Comparison of ENCODE assay signal across 29 cellular contexts in the genomic region with DNA sequence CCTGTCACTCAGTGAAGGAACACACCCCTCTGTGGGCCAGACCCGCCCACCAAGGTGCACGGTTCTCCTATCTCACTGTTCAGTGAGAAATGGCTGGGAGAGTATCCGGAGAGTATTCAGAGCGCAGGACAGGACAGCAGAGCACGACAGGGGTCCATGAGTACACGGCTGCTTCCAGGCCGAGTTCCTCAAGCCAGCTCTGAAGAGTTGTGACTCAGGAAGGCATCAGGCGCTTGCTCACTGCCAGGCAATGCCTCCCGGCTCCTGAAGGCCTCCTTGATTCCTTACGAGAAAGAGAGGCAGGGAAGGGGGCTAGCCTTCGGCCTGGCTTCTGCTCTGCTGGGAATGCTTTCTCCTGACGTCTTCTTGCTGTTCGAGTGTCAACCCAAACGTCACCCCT.
"Had no signal": no experiment of that assay in that cellular context is flagged by ENCODE, and none has a peak within 500 bp of the region (broad histone marks: within the 10 kb centered on the region; RNA-seq: fewer than 3 reads in every experiment).

No MANE protein-coding gene starts in this region.

- H3K4me3 Mint-ChIP-seq: activated CD4-positive, alpha-beta T cell treated with anti-CD3 and anti-CD28 coated beads, Interleukin-2, amount 10 ng/mL, durations not matched to agents 7 days and 5 days; activated CD8-positive, alpha-beta memory T cell treated with anti-CD3 and anti-CD28 coated beads, Interleukin-2, amount 10 ng/mL, durations not matched to agents 7 days and 5 days; activated CD8-positive, alpha-beta T cell treated with anti-CD3 and anti-CD28 coated beads for 36 hours; activated T-helper 1 cell treated with anti-CD3 and anti-CD28 coated beads, Interleukin-12 subunit alpha, Interleukin-12 subunit beta, Interleukin-2, Interleukin-4 antibody, amounts not matched to agents 30 ng/mL and 10 ng/mL and 1 ng/mL, durations not matched to agents 14 hours and 24 hours and 36 hours; effector memory CD8-positive, alpha-beta T cell; nephron; T-helper 2 cell treated with Interferon-gamma antibody and Interleukin-4, amounts not matched to agents 5 μg/mL and 100 μg/mL, for 36 hours had no signal

- H3K4me1 Mint-ChIP-seq: activated CD4-positive, alpha-beta T cell treated with anti-CD3 and anti-CD28 coated beads, Interleukin-2, amount 10 ng/mL, durations not matched to agents 7 days and 5 days; nephron had no signal

- ATAC-seq: activated CD8-positive, alpha-beta memory T cell treated with anti-CD3 and anti-CD28 coated beads, Interleukin-2, amount 10 ng/mL, durations not matched to agents 7 days and 5 days; activated CD8-positive, alpha-beta T cell treated with anti-CD3 and anti-CD28 coated beads for 36 hours; activated naive CD4-positive, alpha-beta T cell treated with anti-CD3 and anti-CD28 coated beads, Interleukin-2, amount 50 U/mL, for 72 hours; effector memory CD8-positive, alpha-beta T cell; esophagus mucosa; pancreas; psoas muscle; right cardiac atrium; stimulated activated naive CD8-positive, alpha-beta T cell treated with anti-CD3 and anti-CD28 coated beads, Interleukin-15, Interleukin-2, amounts not matched to agents 100 U/mL and 50 U/mL, for 24 hours had no signal

- H3K4me1 ChIP-seq: ascending aorta, pancreas, psoas muscle, transverse colon, uterus had no signal

- H3K27me3 ChIP-seq: ascending aorta, brain microvascular endothelial cell, pancreas, uterus had no signal

- H3K36me3 Mint-ChIP-seq: activated CD8-positive, alpha-beta memory T cell treated with anti-CD3 and anti-CD28 coated beads, Interleukin-2, amount 10 ng/mL, durations not matched to agents 7 days and 5 days; activated naive CD4-positive, alpha-beta T cell treated with anti-CD3 and anti-CD28 coated beads, Interleukin-2, amount 50 U/mL, for 72 hours had no signal

- FAIRE-seq: colon, endothelial cell of umbilical vein, pancreas had no signal

- H3K9me3 ChIP-seq: ascending aorta, neutrophil, pancreas, psoas muscle, transverse colon, uterus had no signal

- H3K9me3 Mint-ChIP-seq: activated CD4-positive, alpha-beta T cell treated with anti-CD3 and anti-CD28 coated beads, Interleukin-2, amount 10 ng/mL, durations not matched to agents 7 days and 5 days; activated CD8-positive, alpha-beta T cell treated with anti-CD3 and anti-CD28 coated beads for 36 hours; activated naive CD4-positive, alpha-beta T cell treated with anti-CD3 and anti-CD28 coated beads, Interleukin-2, amount 50 U/mL, for 72 hours; activated T-helper 1 cell treated with anti-CD3 and anti-CD28 coated beads, Interleukin-12 subunit alpha, Interleukin-12 subunit beta, Interleukin-2, Interleukin-4 antibody, amounts not matched to agents 30 ng/mL and 10 ng/mL and 1 ng/mL, durations not matched to agents 14 hours and 24 hours and 36 hours; effector memory CD8-positive, alpha-beta T cell; nephron; T-helper 2 cell treated with Interferon-gamma antibody and Interleukin-4, amounts not matched to agents 5 μg/mL and 100 μg/mL, for 36 hours had no signal

- H3K27me3 Mint-ChIP-seq: activated CD4-positive, alpha-beta T cell treated with anti-CD3 and anti-CD28 coated beads, Interleukin-2, amount 10 ng/mL, durations not matched to agents 7 days and 5 days; activated CD8-positive, alpha-beta memory T cell treated with anti-CD3 and anti-CD28 coated beads, Interleukin-2, amount 10 ng/mL, durations not matched to agents 7 days and 5 days had no signal

- DNase-seq: activated CD4-positive, alpha-beta T cell treated with anti-CD3 and anti-CD28 coated beads, Interleukin-2, amount 10 ng/mL, durations not matched to agents 7 days and 5 days; activated CD4-positive, CD25-positive, alpha-beta regulatory T cell treated with anti-CD3 and anti-CD28 coated beads, Interleukin-2, amount 50 U/mL, for 72 hours; activated CD8-positive, alpha-beta memory T cell treated with anti-CD3 and anti-CD28 coated beads, Interleukin-2, amount 10 ng/mL, durations not matched to agents 7 days and 5 days; activated CD8-positive, alpha-beta T cell treated with anti-CD3 and anti-CD28 coated beads for 36 hours; activated gamma-delta T cell; activated T-cell treated with anti-CD3 and anti-CD28 coated beads for 4 hours; brain microvascular endothelial cell; central memory CD4-positive, alpha-beta T cell; effector memory CD8-positive, alpha-beta T cell; foreskin melanocyte; hippocampal formation; psoas muscle; stimulated activated CD4-positive, alpha-beta T cell treated with anti-CD3 and anti-CD28 coated beads, Interleukin-12 subunit alpha, Interleukin-12 subunit beta, amount 100 ng/mL, for 4 hours; stimulated activated CD4-positive, alpha-beta T cell treated with anti-CD3 and anti-CD28 coated beads, Interleukin-4, amount 100 ng/mL, for 4 hours; stimulated activated naive CD8-positive, alpha-beta T cell treated with anti-CD3 and anti-CD28 coated beads, Interleukin-15, Interleukin-2, amounts not matched to agents 100 U/mL and 50 U/mL, for 24 hours; transverse colon; uterus; WERI-Rb-1 had no signal

- H3K36me3 ChIP-seq: ascending aorta, brain microvascular endothelial cell, neutrophil, pancreas, transverse colon, uterus, WERI-Rb-1 had no signal

- H3K27ac ChIP-seq: ascending aorta, brain microvascular endothelial cell, neutrophil, pancreas, psoas muscle, transverse colon, uterus, WERI-Rb-1 had no signal

- H3K4me3 ChIP-seq: ascending aorta, pancreas, psoas muscle, transverse colon, uterus had no signal
